Comparison of ENCODE assay signal across 9 cellular contexts in the genomic region with DNA sequence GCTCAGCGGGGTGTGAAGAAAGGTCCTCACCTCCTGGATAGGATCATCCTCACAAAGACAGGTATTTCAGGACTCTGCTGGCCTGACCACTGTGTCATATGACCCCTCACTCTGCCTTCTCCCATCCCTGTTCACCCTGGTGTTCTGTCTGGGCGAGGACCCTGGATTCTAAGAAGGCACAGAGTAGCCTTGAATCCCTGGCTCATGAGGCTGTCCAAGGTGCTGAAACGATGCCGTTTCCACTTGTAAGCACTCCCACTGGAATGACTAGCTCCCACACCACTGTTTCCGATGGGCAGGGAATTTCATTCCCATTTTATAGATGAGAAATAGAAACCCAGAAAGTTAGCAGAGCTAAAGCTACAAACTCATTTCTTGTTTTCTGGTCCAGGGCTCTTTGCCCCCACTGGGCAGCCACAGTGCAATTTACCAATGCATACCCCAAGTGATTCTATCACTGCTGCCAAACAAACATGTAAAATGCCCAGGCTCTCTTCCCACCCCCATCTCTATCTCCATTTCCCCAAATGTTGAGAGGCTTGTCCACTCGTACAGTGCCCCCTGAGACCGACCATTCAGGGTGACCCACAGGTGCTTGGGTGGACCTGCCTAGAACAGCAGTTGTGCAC.
DNase-seq lines count a peak whose midpoint lies in the region; ATAC-seq, FAIRE-seq and TF ChIP-seq lines count a peak whose summit lies in the region.
"Had no signal": no experiment of that assay in that cellular context is flagged by ENCODE, and none has a peak within 500 bp of the region (broad histone marks: within the 10 kb centered on the region; RNA-seq: fewer than 3 reads in every experiment).

No MANE protein-coding gene starts in this region.

- peak; percentile 73 for FAIRE-seq in K562 (lab: Jason Lieb, UNC)

- no peaks in the 10 kb centered on the region for H3K9me3 ChIP-seq in K562 (replicated peaks; ENCODE audit: control insufficient read depth, insufficient read depth, low read depth, low read length)

- no peak overlapping the region for H3K4me2 ChIP-seq in K562 (ENCODE audit: insufficient read depth, low read length)

- no peak overlapping the region for H3K9ac ChIP-seq in K562 (ENCODE audit: insufficient read depth in 1 of 2, low read depth in 2 of 2, low read length in 2 of 2)

- 0% methylated on average over 6 of the region's 7 CpGs for WGBS in K562 (ENCODE audit: insufficient coverage, low coverage, missing lambda C conversion rate)

- TF ChIP-seq CTCF in K562 (IDR thresholded peaks at IDR 0.05 in 2 of 3, conservative IDR thresholded peaks at IDR 0.05 in 1 of 3; ENCODE audit: insufficient read depth in 2 of 3, low read depth in 1 of 3, low read length in 3 of 3), result no peak

- H3K4me1 ChIP-seq in K562 (replicated peaks in 1 of 2; ENCODE audit: control insufficient read depth in 2 of 2, insufficient read depth in 2 of 2, low read length in 2 of 2), result no peaks in the 10 kb centered on the region

- H3K4me3 ChIP-seq in K562, result no peak overlapping the region

- no TSS peak for BruUV-seq in K562 (replicated peaks; lab: Mats Ljungman, UMichigan)

- TF ChIP-seq EP300 in K562 (IDR thresholded peaks at IDR 0.05; ENCODE audit: low read length), result no peak

- no peak for TF ChIP-seq RAD21 in K562 (CRISPR knock-in tag; conservative IDR thresholded peaks at IDR 0.05 in 1 of 2, IDR thresholded peaks at IDR 0.05 in 1 of 2)

- H2AFZ ChIP-seq in K562 (ENCODE audit: low read depth, low read length), result no peak overlapping the region

- peak; percentile 52 for DNase-seq in ELF-1 (ENCODE audit: low read depth, low spot score)
- DNase-seq in KBM-7, result peak; percentile 58
- DNase-seq in K562 (ENCODE audit: extremely low read depth in 1 of 4, low spot score in 3 of 4), result peak in 3 of 4 experiments; percentile 42 to 44 (median 43)
- no peak for DNase-seq in left lobe of liver (ENCODE audit: low spot score)
- DNase-seq in NCI-H1694 (lab: John Stamatoyannopoulos, UW), result no peak
- DNase-seq in activated effector memory CD4-positive, alpha-beta T cell treated with anti-CD3 and anti-CD28 coated beads, Interleukin-2, amount 50 U/mL, for 16 hours, result no peak
- DNase-seq in NOMO-1 treated with dmso at 0.1 percent for 144 hours (lab: John Stamatoyannopoulos, UW; ENCODE audit: unreplicated experiment), result no peak
- no peak for DNase-seq in hypothalamus (lab: John Stamatoyannopoulos, UW)
- DNase-seq: activated CD4-positive, alpha-beta T cell treated with anti-CD3 and anti-CD28 coated beads, Interleukin-2, amount 10 ng/mL, durations not matched to agents 7 days and 5 days had no signal

- in situ Hi-C loops in KBM-7 (cut with MboI; ENCODE audit: low pct_unique_long_range_greater_than_20kb, low sequenced_read_pairs) (no loop called here), K562 (cut with MboI) (no loop called here)

- no peaks in the 10 kb centered on the region for H3K36me3 ChIP-seq in K562 (ENCODE audit: control insufficient read depth, insufficient read depth, low read length)

- ATAC-seq in K562 (peak; percentile 72), left lobe of liver (peak; percentile 37)

- POLR2A ChIA-PET in K562 (lab: Yijun Ruan, JAX), result interaction anchor here (0.8 to 1.2 kb wide), 4 partner anchors 11 to 629 kb away, joined by 3 to 4 read pairs (median 4); no protein-coding TSS in a partner anchor

- peaks cover 25 to 29% of the 10 kb centered on the region in 2 experiments; a peak in 4 of 5 replicates for H3K27me3 ChIP-seq in K562 (ENCODE audit: control insufficient read depth in 2 of 2, insufficient read depth in 2 of 2, low read length in 2 of 2)

- CTCF ChIA-PET in K562 (lab: Yijun Ruan, JAX; ENCODE audit: low intra/inter-chr PET ratio), result no interaction called here

- H4K20me1 ChIP-seq in K562 (replicated peaks; ENCODE audit: control insufficient read depth, insufficient read depth, low read length), result peaks cover 19% of the 10 kb centered on the region; the same call in 1 of the 2 replicates

- H3K79me2 ChIP-seq in K562 (ENCODE audit: control insufficient read depth, insufficient read depth, low read length), result no peaks in the 10 kb centered on the region

- H3K27ac ChIP-seq in K562 (ENCODE audit: extremely low read depth, low read depth, low read length), result no peak overlapping the region

- peaks cover 2% of the 10 kb centered on the region for H3K9me1 ChIP-seq in K562 (ENCODE audit: control insufficient read depth, insufficient read depth, low read length)

- intact Hi-C loops in K562 (cut with micrococcal nuclease), result no loop called here

- no peak for TF ChIP-seq POLR2A in K562 (conservative IDR thresholded peaks at IDR 0.05)

TF ChIP-seq in K562, 482 proteins besides CTCF, POLR2A, EP300 and RAD21 (continues in another document):
- no peak for TF ChIP-seq EP400 (IDR thresholded peaks at IDR 0.05)
- TF ChIP-seq, protein P1, sequence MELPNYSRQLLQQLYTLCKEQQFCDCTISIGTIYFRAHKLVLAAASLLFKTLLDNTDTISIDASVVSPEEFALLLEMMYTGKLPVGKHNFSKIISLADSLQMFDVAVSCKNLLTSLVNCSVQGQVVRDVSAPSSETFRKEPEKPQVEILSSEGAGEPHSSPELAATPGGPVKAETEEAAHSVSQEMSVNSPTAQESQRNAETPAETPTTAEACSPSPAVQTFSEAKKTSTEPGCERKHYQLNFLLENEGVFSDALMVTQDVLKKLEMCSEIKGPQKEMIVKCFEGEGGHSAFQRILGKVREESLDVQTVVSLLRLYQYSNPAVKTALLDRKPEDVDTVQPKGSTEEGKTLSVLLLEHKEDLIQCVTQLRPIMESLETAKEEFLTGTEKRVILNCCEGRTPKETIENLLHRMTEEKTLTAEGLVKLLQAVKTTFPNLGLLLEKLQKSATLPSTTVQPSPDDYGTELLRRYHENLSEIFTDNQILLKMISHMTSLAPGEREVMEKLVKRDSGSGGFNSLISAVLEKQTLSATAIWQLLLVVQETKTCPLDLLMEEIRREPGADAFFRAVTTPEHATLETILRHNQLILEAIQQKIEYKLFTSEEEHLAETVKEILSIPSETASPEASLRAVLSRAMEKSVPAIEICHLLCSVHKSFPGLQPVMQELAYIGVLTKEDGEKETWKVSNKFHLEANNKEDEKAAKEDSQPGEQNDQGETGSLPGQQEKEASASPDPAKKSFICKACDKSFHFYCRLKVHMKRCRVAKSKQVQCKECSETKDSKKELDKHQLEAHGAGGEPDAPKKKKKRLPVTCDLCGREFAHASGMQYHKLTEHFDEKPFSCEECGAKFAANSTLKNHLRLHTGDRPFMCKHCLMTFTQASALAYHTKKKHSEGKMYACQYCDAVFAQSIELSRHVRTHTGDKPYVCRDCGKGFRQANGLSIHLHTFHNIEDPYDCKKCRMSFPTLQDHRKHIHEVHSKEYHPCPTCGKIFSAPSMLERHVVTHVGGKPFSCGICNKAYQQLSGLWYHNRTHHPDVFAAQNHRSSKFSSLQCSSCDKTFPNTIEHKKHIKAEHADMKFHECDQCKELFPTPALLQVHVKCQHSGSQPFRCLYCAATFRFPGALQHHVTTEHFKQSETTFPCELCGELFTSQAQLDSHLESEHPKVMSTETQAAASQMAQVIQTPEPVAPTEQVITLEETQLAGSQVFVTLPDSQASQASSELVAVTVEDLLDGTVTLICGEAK (IDR thresholded peaks at IDR 0.05), result no peak
- TF ChIP-seq, protein P1 (CRISPR knock-in tag; IDR thresholded peaks at IDR 0.05), result no peak
- no peak for TF ChIP-seq KAT2B (IDR thresholded peaks at IDR 0.05; ENCODE audit: low read depth, low read length)
- TF ChIP-seq, protein P2, sequence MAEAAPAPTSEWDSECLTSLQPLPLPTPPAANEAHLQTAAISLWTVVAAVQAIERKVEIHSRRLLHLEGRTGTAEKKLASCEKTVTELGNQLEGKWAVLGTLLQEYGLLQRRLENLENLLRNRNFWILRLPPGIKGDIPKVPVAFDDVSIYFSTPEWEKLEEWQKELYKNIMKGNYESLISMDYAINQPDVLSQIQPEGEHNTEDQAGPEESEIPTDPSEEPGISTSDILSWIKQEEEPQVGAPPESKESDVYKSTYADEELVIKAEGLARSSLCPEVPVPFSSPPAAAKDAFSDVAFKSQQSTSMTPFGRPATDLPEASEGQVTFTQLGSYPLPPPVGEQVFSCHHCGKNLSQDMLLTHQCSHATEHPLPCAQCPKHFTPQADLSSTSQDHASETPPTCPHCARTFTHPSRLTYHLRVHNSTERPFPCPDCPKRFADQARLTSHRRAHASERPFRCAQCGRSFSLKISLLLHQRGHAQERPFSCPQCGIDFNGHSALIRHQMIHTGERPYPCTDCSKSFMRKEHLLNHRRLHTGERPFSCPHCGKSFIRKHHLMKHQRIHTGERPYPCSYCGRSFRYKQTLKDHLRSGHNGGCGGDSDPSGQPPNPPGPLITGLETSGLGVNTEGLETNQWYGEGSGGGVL (CRISPR knock-in tag; IDR thresholded peaks at IDR 0.05), result no peak
- no peak for TF ChIP-seq TAF1 (IDR thresholded peaks at IDR 0.05; ENCODE audit: control insufficient read depth, extremely low read depth, insufficient read depth, low read length, severe bottlenecking)
- TF ChIP-seq ZNF316 (IDR thresholded peaks at IDR 0.05), result no peak
- no peak for TF ChIP-seq ZNF764 (CRISPR knock-in tag; IDR thresholded peaks at IDR 0.05; ENCODE audit: low read depth)

Comparison
In these comparisons a context has a peak if more than half of its experiments do, and no peak if none do; other contexts are left out.
1. DNase-seq: peak in ELF-1 (single experiment), KBM-7 (single experiment) and K562 (3 of 4); none in left lobe of liver (single experiment), NCI-H1694 (single experiment), activated effector memory CD4-positive, alpha-beta T cell treated with anti-CD3 and anti-CD28 coated beads, Interleukin-2, amount 50 U/mL, for 16 hours (single experiment), NOMO-1 treated with dmso at 0.1 percent for 144 hours (single experiment) and hypothalamus (0 of 51).